1 cellular context compared by ENCODE assay signal in genomic region chr5:95713960-95714710, GRCh38.
TF ChIP-seq lines count a peak whose summit lies in the region.

No MANE protein-coding gene starts in this region.

TF ChIP-seq in HCT116, 20 proteins besides CTCF, POLR2A, EP300 and RAD21:
- TF ChIP-seq POLR2AphosphoS5 (IDR thresholded peaks at IDR 0.05; ENCODE audit: low read depth, low read length): no peak
- TF ChIP-seq TCF7L2 (IDR thresholded peaks at IDR 0.05; ENCODE audit: borderline replicate concordance, extremely low read depth, insufficient read depth, insufficient read length): no peak
- TF ChIP-seq SIN3A (IDR thresholded peaks at IDR 0.05; ENCODE audit: low read depth): no peak
- no peak for TF ChIP-seq ELF1 (IDR thresholded peaks at IDR 0.05; ENCODE audit: borderline replicate concordance, low read depth)
- no peak for TF ChIP-seq SRF (IDR thresholded peaks at IDR 0.05; ENCODE audit: low read depth)
- TF ChIP-seq EZH2phosphoT487 (IDR thresholded peaks at IDR 0.05; ENCODE audit: borderline replicate concordance): no peak
- TF ChIP-seq SP1 (IDR thresholded peaks at IDR 0.05; ENCODE audit: low read depth): no peak
- no peak for TF ChIP-seq ZFX (IDR thresholded peaks at IDR 0.05)
- no peak for TF ChIP-seq FOSL1 (IDR thresholded peaks at IDR 0.05; ENCODE audit: low read depth)
- TF ChIP-seq ATF3 (IDR thresholded peaks at IDR 0.05): no peak
- no peak for TF ChIP-seq ZBTB33 (IDR thresholded peaks at IDR 0.05; ENCODE audit: extremely low read depth, insufficient replicate concordance, low read length)
- no peak for TF ChIP-seq EGR1 (IDR thresholded peaks at IDR 0.05; ENCODE audit: low read depth)
- no peak for TF ChIP-seq REST (IDR thresholded peaks at IDR 0.05; ENCODE audit: low read depth)
- no peak for TF ChIP-seq CEBPB (IDR thresholded peaks at IDR 0.05; ENCODE audit: low read depth)
- no peak for TF ChIP-seq CBX3 (IDR thresholded peaks at IDR 0.05; ENCODE audit: low read depth)
- TF ChIP-seq ZNF274 (IDR thresholded peaks at IDR 0.05; ENCODE audit: low read depth, low read length): no peak
- no peak for TF ChIP-seq EZH2 (IDR thresholded peaks at IDR 0.05)
- TF ChIP-seq JUND (IDR thresholded peaks at IDR 0.05): no peak
- TF ChIP-seq MAX (IDR thresholded peaks at IDR 0.05): no peak
